1 cellular context compared by ENCODE assay signal in the genomic region with DNA sequence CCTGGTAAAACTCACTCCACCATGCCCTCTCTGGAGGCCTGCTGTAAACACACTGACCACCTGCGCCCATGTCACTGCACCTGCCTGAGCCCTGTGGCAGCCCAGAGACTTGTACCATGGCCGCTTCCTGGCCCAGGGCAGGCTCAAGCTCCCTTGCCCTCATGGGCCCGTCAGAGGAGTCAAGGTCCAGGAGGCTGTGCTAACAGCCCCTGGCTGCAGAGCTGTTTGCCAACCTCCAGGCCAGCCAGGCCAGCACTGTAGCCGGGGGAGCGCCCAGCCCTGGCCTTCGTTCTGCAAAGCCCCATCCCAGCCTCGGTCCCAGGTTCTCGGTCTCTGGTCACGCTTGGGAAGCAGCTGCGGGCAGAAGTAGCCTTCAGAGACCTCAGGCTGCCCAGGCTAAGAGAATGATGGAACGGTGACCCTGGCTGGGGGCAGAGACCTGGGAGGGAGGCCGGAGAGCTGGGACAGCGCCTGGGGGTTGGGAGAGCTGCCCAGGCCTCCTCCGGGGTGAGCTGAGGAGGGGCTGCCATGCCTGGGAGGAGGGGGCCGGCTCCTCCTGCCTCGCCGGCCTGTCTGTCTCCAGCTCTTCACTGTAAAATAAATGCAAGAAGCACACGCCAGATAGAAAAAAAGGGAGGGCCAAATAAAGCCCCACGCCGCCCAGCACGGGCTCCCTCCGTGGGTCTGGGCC.
TF ChIP-seq lines count a peak whose summit lies in the region.

No MANE protein-coding gene starts in this region.

TF ChIP-seq in HepG2, 621 proteins besides CTCF, POLR2A, EP300 and RAD21 (continued from another document and continues in another):
- TF ChIP-seq SOX13 (IDR thresholded peaks at IDR 0.05): no peak
- no peak for TF ChIP-seq SOX13 (CRISPR knock-in tag; conservative IDR thresholded peaks at IDR 0.05 in 1 of 2, IDR thresholded peaks at IDR 0.05 in 1 of 2)
- TF ChIP-seq, protein P1, sequence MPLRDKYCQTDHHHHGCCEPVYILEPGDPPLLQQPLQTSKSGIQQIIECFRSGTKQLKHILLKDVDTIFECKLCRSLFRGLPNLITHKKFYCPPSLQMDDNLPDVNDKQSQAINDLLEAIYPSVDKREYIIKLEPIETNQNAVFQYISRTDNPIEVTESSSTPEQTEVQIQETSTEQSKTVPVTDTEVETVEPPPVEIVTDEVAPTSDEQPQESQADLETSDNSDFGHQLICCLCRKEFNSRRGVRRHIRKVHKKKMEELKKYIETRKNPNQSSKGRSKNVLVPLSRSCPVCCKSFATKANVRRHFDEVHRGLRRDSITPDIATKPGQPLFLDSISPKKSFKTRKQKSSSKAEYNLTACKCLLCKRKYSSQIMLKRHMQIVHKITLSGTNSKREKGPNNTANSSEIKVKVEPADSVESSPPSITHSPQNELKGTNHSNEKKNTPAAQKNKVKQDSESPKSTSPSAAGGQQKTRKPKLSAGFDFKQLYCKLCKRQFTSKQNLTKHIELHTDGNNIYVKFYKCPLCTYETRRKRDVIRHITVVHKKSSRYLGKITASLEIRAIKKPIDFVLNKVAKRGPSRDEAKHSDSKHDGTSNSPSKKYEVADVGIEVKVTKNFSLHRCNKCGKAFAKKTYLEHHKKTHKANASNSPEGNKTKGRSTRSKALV (CRISPR knock-in tag; IDR thresholded peaks at IDR 0.05): peak; percentile 67; the same call in 1 of the 2 replicates
- TF ChIP-seq ZMYM3 (CRISPR knock-in tag; IDR thresholded peaks at IDR 0.05): no peak
- TF ChIP-seq RFXAP (CRISPR knock-in tag; IDR thresholded peaks at IDR 0.05; ENCODE audit: borderline replicate concordance): no peak
- no peak for TF ChIP-seq SALL2 (CRISPR knock-in tag; IDR thresholded peaks at IDR 0.05)
- TF ChIP-seq, protein P2, sequence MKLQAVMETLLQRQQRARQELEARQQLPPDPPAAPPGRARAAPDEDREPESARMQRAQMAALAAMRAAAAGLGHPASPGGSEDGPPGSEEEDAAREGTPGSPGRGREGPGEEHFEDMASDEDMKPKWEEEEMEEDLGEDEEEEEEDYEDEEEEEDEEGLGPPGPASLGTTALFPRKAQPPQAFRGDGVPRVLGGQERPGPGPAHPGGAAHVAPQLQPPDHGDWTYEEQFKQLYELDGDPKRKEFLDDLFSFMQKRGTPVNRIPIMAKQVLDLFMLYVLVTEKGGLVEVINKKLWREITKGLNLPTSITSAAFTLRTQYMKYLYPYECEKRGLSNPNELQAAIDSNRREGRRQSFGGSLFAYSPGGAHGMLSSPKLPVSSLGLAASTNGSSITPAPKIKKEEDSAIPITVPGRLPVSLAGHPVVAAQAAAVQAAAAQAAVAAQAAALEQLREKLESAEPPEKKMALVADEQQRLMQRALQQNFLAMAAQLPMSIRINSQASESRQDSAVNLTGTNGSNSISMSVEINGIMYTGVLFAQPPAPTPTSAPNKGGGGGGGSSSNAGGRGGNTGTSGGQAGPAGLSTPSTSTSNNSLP (IDR thresholded peaks at IDR 0.05; ENCODE audit: low read depth, low read length): no peak
- no peak for TF ChIP-seq ZNF567 (CRISPR knock-in tag; IDR thresholded peaks at IDR 0.05; ENCODE audit: borderline replicate concordance)
- peak; percentile 48 for TF ChIP-seq YY1 (IDR thresholded peaks at IDR 0.05; ENCODE audit: insufficient read depth, insufficient replicate concordance, low read depth, low read length)
- TF ChIP-seq MATR3 (CRISPR knock-in tag; IDR thresholded peaks at IDR 0.05): no peak
- TF ChIP-seq PPARG (CRISPR knock-in tag; conservative IDR thresholded peaks at IDR 0.05): no peak
- TF ChIP-seq, protein P3, sequence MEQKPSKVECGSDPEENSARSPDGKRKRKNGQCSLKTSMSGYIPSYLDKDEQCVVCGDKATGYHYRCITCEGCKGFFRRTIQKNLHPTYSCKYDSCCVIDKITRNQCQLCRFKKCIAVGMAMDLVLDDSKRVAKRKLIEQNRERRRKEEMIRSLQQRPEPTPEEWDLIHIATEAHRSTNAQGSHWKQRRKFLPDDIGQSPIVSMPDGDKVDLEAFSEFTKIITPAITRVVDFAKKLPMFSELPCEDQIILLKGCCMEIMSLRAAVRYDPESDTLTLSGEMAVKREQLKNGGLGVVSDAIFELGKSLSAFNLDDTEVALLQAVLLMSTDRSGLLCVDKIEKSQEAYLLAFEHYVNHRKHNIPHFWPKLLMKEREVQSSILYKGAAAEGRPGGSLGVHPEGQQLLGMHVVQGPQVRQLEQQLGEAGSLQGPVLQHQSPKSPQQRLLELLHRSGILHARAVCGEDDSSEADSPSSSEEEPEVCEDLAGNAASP (CRISPR knock-in tag; IDR thresholded peaks at IDR 0.05; ENCODE audit: borderline replicate concordance): no peak
- 0 out of 2 replicates have a peak, but pooled peaks have one; percentile 66 for TF ChIP-seq ZNF572 (CRISPR knock-in tag; IDR thresholded peaks at IDR 0.05)
- peak; percentile 58; the same call in 1 of the 2 replicates for TF ChIP-seq MYC (CRISPR knock-in tag; IDR thresholded peaks at IDR 0.05; ENCODE audit: borderline replicate concordance)
- no peak for TF ChIP-seq ZFP36L1 (CRISPR knock-in tag; IDR thresholded peaks at IDR 0.05)
- TF ChIP-seq AHR (CRISPR knock-in tag; IDR thresholded peaks at IDR 0.05): 0 out of 2 replicates have a peak, but pooled peaks have one; percentile 36
- 0 out of 2 replicates have a peak, but pooled peaks have one; percentile 11 for TF ChIP-seq RARA (CRISPR knock-in tag; IDR thresholded peaks at IDR 0.05)
- no peak for TF ChIP-seq NR2F2 (IDR thresholded peaks at IDR 0.05; ENCODE audit: borderline replicate concordance, low read depth)
- TF ChIP-seq, protein P4, sequence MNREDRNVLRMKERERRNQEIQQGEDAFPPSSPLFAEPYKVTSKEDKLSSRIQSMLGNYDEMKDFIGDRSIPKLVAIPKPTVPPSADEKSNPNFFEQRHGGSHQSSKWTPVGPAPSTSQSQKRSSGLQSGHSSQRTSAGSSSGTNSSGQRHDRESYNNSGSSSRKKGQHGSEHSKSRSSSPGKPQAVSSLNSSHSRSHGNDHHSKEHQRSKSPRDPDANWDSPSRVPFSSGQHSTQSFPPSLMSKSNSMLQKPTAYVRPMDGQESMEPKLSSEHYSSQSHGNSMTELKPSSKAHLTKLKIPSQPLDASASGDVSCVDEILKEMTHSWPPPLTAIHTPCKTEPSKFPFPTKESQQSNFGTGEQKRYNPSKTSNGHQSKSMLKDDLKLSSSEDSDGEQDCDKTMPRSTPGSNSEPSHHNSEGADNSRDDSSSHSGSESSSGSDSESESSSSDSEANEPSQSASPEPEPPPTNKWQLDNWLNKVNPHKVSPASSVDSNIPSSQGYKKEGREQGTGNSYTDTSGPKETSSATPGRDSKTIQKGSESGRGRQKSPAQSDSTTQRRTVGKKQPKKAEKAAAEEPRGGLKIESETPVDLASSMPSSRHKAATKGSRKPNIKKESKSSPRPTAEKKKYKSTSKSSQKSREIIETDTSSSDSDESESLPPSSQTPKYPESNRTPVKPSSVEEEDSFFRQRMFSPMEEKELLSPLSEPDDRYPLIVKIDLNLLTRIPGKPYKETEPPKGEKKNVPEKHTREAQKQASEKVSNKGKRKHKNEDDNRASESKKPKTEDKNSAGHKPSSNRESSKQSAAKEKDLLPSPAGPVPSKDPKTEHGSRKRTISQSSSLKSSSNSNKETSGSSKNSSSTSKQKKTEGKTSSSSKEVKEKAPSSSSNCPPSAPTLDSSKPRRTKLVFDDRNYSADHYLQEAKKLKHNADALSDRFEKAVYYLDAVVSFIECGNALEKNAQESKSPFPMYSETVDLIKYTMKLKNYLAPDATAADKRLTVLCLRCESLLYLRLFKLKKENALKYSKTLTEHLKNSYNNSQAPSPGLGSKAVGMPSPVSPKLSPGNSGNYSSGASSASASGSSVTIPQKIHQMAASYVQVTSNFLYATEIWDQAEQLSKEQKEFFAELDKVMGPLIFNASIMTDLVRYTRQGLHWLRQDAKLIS (CRISPR knock-in tag; IDR thresholded peaks at IDR 0.05): no peak
- TF ChIP-seq, protein P5, sequence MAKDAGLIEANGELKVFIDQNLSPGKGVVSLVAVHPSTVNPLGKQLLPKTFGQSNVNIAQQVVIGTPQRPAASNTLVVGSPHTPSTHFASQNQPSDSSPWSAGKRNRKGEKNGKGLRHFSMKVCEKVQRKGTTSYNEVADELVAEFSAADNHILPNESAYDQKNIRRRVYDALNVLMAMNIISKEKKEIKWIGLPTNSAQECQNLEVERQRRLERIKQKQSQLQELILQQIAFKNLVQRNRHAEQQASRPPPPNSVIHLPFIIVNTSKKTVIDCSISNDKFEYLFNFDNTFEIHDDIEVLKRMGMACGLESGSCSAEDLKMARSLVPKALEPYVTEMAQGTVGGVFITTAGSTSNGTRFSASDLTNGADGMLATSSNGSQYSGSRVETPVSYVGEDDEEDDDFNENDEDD (CRISPR knock-in tag; IDR thresholded peaks at IDR 0.05; ENCODE audit: borderline replicate concordance): no peak
- no peak for TF ChIP-seq TCF7L2 (IDR thresholded peaks at IDR 0.05; ENCODE audit: low read depth, low read length)
- TF ChIP-seq SSRP1 (CRISPR knock-in tag; IDR thresholded peaks at IDR 0.05): no peak
- no peak for TF ChIP-seq ZKSCAN1 (IDR thresholded peaks at IDR 0.05; ENCODE audit: low read length)
- no peak for TF ChIP-seq ZZZ3 (CRISPR knock-in tag; IDR thresholded peaks at IDR 0.05; ENCODE audit: borderline replicate concordance)
- TF ChIP-seq ZNF331 (CRISPR knock-in tag; IDR thresholded peaks at IDR 0.05): 0 out of 2 replicates have a peak, but pooled peaks have one; percentile 54
- TF ChIP-seq, protein P6, sequence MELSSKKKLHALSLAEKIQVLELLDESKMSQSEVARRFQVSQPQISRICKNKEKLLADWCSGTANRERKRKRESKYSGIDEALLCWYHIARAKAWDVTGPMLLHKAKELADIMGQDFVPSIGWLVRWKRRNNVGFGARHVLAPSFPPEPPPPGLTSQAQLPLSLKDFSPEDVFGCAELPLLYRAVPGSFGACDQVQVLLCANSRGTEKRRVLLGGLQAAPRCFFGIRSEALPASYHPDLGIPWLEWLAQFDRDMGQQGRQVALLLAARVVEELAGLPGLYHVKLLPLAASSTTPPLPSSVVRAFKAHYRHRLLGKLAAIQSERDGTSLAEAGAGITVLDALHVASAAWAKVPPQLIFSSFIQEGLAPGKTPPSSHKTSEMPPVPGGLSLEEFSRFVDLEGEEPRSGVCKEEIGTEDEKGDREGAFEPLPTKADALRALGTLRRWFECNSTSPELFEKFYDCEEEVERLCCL (CRISPR knock-in tag; IDR thresholded peaks at IDR 0.05; ENCODE audit: borderline replicate concordance): no peak
- TF ChIP-seq YEATS4 (CRISPR knock-in tag; IDR thresholded peaks at IDR 0.05; ENCODE audit: borderline replicate concordance): no peak
- TF ChIP-seq ZNF496 (CRISPR knock-in tag; IDR thresholded peaks at IDR 0.05; ENCODE audit: insufficient replicate concordance): no peak
- TF ChIP-seq SYNCRIP (IDR thresholded peaks at IDR 0.05; ENCODE audit: insufficient read depth, low read depth, low read length): no peak
- TF ChIP-seq SCMH1 (CRISPR knock-in tag; IDR thresholded peaks at IDR 0.05; ENCODE audit: borderline replicate concordance): no peak
- TF ChIP-seq PHF8 (CRISPR knock-in tag; IDR thresholded peaks at IDR 0.05): peak; percentile 38; the same call in 1 of the 2 replicates
- TF ChIP-seq CREB1 (IDR thresholded peaks at IDR 0.05): no peak
- no peak for TF ChIP-seq CREB1 (CRISPR knock-in tag; IDR thresholded peaks at IDR 0.05)
- TF ChIP-seq ZNF382 (CRISPR knock-in tag; IDR thresholded peaks at IDR 0.05; ENCODE audit: borderline replicate concordance): no peak
- TF ChIP-seq, protein P7, sequence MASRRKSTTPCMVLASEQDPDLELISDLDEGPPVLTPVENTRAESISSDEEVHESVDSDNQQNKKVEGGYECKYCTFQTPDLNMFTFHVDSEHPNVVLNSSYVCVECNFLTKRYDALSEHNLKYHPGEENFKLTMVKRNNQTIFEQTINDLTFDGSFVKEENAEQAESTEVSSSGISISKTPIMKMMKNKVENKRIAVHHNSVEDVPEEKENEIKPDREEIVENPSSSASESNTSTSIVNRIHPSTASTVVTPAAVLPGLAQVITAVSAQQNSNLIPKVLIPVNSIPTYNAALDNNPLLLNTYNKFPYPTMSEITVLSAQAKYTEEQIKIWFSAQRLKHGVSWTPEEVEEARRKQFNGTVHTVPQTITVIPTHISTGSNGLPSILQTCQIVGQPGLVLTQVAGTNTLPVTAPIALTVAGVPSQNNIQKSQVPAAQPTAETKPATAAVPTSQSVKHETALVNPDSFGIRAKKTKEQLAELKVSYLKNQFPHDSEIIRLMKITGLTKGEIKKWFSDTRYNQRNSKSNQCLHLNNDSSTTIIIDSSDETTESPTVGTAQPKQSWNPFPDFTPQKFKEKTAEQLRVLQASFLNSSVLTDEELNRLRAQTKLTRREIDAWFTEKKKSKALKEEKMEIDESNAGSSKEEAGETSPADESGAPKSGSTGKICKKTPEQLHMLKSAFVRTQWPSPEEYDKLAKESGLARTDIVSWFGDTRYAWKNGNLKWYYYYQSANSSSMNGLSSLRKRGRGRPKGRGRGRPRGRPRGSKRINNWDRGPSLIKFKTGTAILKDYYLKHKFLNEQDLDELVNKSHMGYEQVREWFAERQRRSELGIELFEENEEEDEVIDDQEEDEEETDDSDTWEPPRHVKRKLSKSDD (CRISPR knock-in tag; IDR thresholded peaks at IDR 0.05; ENCODE audit: low read depth): no peak
- no peak for TF ChIP-seq BORCS8-MEF2B (CRISPR knock-in tag; IDR thresholded peaks at IDR 0.05)
- TF ChIP-seq, protein P8, sequence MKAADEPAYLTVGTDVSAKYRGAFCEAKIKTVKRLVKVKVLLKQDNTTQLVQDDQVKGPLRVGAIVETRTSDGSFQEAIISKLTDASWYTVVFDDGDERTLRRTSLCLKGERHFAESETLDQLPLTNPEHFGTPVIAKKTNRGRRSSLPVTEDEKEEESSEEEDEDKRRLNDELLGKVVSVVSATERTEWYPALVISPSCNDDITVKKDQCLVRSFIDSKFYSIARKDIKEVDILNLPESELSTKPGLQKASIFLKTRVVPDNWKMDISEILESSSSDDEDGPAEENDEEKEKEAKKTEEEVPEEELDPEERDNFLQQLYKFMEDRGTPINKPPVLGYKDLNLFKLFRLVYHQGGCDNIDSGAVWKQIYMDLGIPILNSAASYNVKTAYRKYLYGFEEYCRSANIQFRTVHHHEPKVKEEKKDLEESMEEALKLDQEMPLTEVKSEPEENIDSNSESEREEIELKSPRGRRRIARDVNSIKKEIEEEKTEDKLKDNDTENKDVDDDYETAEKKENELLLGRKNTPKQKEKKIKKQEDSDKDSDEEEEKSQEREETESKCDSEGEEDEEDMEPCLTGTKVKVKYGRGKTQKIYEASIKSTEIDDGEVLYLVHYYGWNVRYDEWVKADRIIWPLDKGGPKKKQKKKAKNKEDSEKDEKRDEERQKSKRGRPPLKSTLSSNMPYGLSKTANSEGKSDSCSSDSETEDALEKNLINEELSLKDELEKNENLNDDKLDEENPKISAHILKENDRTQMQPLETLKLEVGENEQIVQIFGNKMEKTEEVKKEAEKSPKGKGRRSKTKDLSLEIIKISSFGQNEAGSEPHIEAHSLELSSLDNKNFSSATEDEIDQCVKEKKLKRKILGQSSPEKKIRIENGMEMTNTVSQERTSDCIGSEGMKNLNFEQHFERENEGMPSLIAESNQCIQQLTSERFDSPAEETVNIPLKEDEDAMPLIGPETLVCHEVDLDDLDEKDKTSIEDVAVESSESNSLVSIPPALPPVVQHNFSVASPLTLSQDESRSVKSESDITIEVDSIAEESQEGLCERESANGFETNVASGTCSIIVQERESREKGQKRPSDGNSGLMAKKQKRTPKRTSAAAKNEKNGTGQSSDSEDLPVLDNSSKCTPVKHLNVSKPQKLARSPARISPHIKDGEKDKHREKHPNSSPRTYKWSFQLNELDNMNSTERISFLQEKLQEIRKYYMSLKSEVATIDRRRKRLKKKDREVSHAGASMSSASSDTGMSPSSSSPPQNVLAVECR (CRISPR knock-in tag; IDR thresholded peaks at IDR 0.05; ENCODE audit: borderline replicate concordance): peak; percentile 36
- TF ChIP-seq GATAD1 (CRISPR knock-in tag; IDR thresholded peaks at IDR 0.05): 0 out of 2 replicates have a peak, but pooled peaks have one; percentile 46
